ENCODE assay signal across 2 cellular contexts in genomic region chr22:38815844-38816243, GRCh38.
TF ChIP-seq lines count a peak whose summit lies in the region.

No MANE protein-coding gene starts in this region.

TF ChIP-seq in HepG2, 621 proteins besides CTCF, POLR2A, EP300 and RAD21:
- no peak for TF ChIP-seq ZKSCAN5 (CRISPR knock-in tag; IDR thresholded peaks at IDR 0.05)
- peak; percentile 89 for TF ChIP-seq MAFF (IDR thresholded peaks at IDR 0.05; ENCODE audit: low read depth, low read length)
- peak; percentile 90 to 92 for TF ChIP-seq MAFK (conservative IDR thresholded peaks at IDR 0.05 in 1 of 2, IDR thresholded peaks at IDR 0.05 in 1 of 2; ENCODE audit: low read length in 2 of 2)

TF ChIP-seq in K562, 482 proteins besides CTCF, POLR2A, EP300 and RAD21:
- no peak for TF ChIP-seq CAMTA2 (CRISPR knock-in tag; conservative IDR thresholded peaks at IDR 0.05)
- no peak for TF ChIP-seq RBFOX2 (IDR thresholded peaks at IDR 0.05; ENCODE audit: low read depth, low read length)
- no peak for TF ChIP-seq CHD2 (IDR thresholded peaks at IDR 0.05; ENCODE audit: low read depth, low read length)
- no peak for TF ChIP-seq PYGO2 (tag; IDR thresholded peaks at IDR 0.05)
- TF ChIP-seq CREB3 (tag; conservative IDR thresholded peaks at IDR 0.05; ENCODE audit: low read depth): no peak
- TF ChIP-seq KDM1A (IDR thresholded peaks at IDR 0.05): no peak
- TF ChIP-seq, protein P1, sequence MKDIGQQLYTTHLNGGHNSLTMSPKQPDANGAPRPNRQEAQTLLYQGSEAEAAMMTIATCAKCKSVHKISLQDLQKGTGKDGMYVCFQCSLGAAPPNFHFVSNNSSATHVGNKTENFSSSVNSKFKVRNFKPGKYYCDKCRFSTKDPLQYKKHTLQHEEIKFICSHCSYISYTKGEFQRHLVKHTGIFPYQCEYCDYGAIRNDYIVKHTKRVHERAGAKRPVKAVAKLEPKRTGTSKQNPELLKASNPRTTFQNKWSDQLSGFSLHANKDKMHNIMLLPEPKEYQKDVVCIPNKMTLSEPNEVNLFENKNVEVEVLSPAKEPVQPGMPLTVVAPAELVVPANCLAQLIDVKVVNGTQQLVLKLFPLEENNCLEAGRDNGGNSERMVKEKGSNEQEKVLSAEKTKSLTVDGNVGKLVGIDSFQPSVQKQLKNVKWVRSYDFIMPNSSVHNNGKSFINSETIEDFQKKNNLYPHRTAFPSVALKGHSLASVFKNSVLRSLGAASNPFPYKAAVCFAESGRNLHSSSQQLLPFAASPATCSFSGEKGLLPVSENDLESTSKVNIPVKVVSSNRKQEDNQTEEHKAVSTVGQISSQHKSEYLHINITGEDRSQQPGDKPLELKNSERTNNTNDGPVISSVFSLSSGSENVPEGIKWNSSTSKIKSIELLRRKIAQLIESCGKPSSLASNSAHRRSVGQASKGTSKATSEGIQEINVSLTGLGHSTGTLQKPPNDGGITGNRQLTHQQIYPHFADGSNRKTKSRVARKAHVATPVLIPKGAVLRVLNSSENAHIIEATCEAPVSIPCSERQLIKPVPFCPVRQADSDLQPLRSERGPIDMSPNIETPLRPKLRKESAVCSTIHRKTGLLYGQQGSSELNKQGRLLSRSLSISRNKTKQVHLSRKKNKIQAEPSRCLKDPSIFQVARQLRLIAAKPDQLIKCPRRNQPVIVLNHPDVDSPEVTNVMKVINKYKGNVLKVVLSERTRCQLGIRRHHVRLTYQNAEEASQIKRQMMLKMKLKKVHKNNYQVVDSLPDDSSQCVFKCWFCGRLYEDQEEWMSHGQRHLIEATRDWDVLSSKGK (CRISPR knock-in tag; IDR thresholded peaks at IDR 0.05): no peak
- TF ChIP-seq TRIM28 (IDR thresholded peaks at IDR 0.05): no peak
- peak; percentile 66 for TF ChIP-seq MAFF (IDR thresholded peaks at IDR 0.05; ENCODE audit: low read length)
- TF ChIP-seq GMEB1 (CRISPR knock-in tag; IDR thresholded peaks at IDR 0.05): no peak
- no peak for TF ChIP-seq NFRKB (IDR thresholded peaks at IDR 0.05; ENCODE audit: low read depth)
- no peak for TF ChIP-seq KAT2B (IDR thresholded peaks at IDR 0.05; ENCODE audit: low read depth, low read length)
- TF ChIP-seq TGIF2 (CRISPR knock-in tag; IDR thresholded peaks at IDR 0.05): no peak
- TF ChIP-seq ZNF316 (IDR thresholded peaks at IDR 0.05): peak; percentile 65; the same call in 1 of the 2 replicates
- no peak for TF ChIP-seq EP400 (IDR thresholded peaks at IDR 0.05)
- TF ChIP-seq GTF2E2 (tag; IDR thresholded peaks at IDR 0.05): no peak
- TF ChIP-seq HDAC2 (IDR thresholded peaks at IDR 0.05): no peak
- TF ChIP-seq HCFC1 (IDR thresholded peaks at IDR 0.05; ENCODE audit: low read depth, low read length): no peak
- TF ChIP-seq TCFL5 (CRISPR knock-in tag; conservative IDR thresholded peaks at IDR 0.05): no peak
- no peak for TF ChIP-seq NUFIP1 (IDR thresholded peaks at IDR 0.05; ENCODE audit: partially characterized antibody)
- TF ChIP-seq ZNF175 (CRISPR knock-in tag; IDR thresholded peaks at IDR 0.05; ENCODE audit: low read depth): no peak
- no peak for TF ChIP-seq FOXA3 (CRISPR knock-in tag; conservative IDR thresholded peaks at IDR 0.05 in 1 of 2, IDR thresholded peaks at IDR 0.05 in 1 of 2)
- no peak for TF ChIP-seq HMG20A (CRISPR knock-in tag; conservative IDR thresholded peaks at IDR 0.05)
- TF ChIP-seq IRF9 (tag; IDR thresholded peaks at IDR 0.05): no peak
- no peak for TF ChIP-seq FOXP1 (CRISPR knock-in tag; IDR thresholded peaks at IDR 0.05)
- no peak for TF ChIP-seq ZBTB11 (CRISPR knock-in tag; IDR thresholded peaks at IDR 0.05)
- TF ChIP-seq, protein P2, sequence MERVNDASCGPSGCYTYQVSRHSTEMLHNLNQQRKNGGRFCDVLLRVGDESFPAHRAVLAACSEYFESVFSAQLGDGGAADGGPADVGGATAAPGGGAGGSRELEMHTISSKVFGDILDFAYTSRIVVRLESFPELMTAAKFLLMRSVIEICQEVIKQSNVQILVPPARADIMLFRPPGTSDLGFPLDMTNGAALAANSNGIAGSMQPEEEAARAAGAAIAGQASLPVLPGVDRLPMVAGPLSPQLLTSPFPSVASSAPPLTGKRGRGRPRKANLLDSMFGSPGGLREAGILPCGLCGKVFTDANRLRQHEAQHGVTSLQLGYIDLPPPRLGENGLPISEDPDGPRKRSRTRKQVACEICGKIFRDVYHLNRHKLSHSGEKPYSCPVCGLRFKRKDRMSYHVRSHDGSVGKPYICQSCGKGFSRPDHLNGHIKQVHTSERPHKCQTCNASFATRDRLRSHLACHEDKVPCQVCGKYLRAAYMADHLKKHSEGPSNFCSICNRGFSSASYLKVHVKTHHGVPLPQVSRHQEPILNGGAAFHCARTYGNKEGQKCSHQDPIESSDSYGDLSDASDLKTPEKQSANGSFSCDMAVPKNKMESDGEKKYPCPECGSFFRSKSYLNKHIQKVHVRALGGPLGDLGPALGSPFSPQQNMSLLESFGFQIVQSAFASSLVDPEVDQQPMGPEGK (CRISPR knock-in tag; IDR thresholded peaks at IDR 0.05; ENCODE audit: borderline replicate concordance): no peak
- TF ChIP-seq ZNF253 (CRISPR knock-in tag; conservative IDR thresholded peaks at IDR 0.05): no peak
- TF ChIP-seq NFIC (IDR thresholded peaks at IDR 0.05): no peak
- no peak for TF ChIP-seq MXI1 (IDR thresholded peaks at IDR 0.05; ENCODE audit: low read depth, low read length)
- TF ChIP-seq DMBX1 (CRISPR knock-in tag; IDR thresholded peaks at IDR 0.05; ENCODE audit: borderline replicate concordance): no peak
- peak; percentile 43 for TF ChIP-seq C11orf30 (IDR thresholded peaks at IDR 0.05; ENCODE audit: low read depth)
- TF ChIP-seq ZNF174 (CRISPR knock-in tag; IDR thresholded peaks at IDR 0.05): no peak
- no peak for TF ChIP-seq ESRRA (IDR thresholded peaks at IDR 0.05; ENCODE audit: borderline replicate concordance, low read depth)
- no peak for TF ChIP-seq STAT5B (CRISPR knock-in tag; IDR thresholded peaks at IDR 0.05)
- no peak for TF ChIP-seq ARNT (IDR thresholded peaks at IDR 0.05)
- no peak for TF ChIP-seq FOS (IDR thresholded peaks at IDR 0.05; ENCODE audit: extremely low read depth, insufficient read length)
- TF ChIP-seq MAFG (tag; conservative IDR thresholded peaks at IDR 0.05): peak; percentile 65
- TF ChIP-seq TBP (optimal IDR thresholded peaks at IDR 0.05; ENCODE audit: low read depth, low read length): no peak
- no peak for TF ChIP-seq ZSCAN29 (IDR thresholded peaks at IDR 0.05)
- TF ChIP-seq, protein P3, sequence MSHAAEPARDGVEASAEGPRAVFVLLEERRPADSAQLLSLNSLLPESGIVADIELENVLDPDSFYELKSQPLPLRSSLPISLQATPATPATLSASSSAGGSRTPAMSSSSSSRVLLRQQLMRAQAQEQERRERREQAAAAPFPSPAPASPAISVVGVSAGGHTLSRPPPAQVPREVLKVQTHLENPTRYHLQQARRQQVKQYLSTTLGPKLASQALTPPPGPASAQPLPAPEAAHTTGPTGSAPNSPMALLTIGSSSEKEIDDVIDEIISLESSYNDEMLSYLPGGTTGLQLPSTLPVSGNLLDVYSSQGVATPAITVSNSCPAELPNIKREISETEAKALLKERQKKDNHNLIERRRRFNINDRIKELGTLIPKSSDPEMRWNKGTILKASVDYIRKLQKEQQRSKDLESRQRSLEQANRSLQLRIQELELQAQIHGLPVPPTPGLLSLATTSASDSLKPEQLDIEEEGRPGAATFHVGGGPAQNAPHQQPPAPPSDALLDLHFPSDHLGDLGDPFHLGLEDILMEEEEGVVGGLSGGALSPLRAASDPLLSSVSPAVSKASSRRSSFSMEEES (CRISPR knock-in tag; IDR thresholded peaks at IDR 0.05): no peak
- TF ChIP-seq ZNF224 (CRISPR knock-in tag; IDR thresholded peaks at IDR 0.05): no peak
- peak; percentile 31 for TF ChIP-seq MAFK (IDR thresholded peaks at IDR 0.05; ENCODE audit: low read length)
- TF ChIP-seq, protein P4, sequence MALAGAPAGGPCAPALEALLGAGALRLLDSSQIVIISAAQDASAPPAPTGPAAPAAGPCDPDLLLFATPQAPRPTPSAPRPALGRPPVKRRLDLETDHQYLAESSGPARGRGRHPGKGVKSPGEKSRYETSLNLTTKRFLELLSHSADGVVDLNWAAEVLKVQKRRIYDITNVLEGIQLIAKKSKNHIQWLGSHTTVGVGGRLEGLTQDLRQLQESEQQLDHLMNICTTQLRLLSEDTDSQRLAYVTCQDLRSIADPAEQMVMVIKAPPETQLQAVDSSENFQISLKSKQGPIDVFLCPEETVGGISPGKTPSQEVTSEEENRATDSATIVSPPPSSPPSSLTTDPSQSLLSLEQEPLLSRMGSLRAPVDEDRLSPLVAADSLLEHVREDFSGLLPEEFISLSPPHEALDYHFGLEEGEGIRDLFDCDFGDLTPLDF (CRISPR knock-in tag; IDR thresholded peaks at IDR 0.05): no peak
- no peak for TF ChIP-seq ARID1B (IDR thresholded peaks at IDR 0.05)
